In genomic region chr7:43481905-43482678, GRCh38 we compare ENCODE assay signal across 17 cellular contexts.
A peak's percentile ranks its signal among the peaks of the same experiment; 100 is the strongest.
DNase-seq lines count a peak whose midpoint lies in the region; ATAC-seq, FAIRE-seq and TF ChIP-seq lines count a peak whose summit lies in the region.
"Had no signal": no experiment of that assay in that cellular context is flagged by ENCODE, and none has a peak within 500 bp of the region (broad histone marks: within the 10 kb centered on the region; RNA-seq: fewer than 3 reads in every experiment).

No MANE protein-coding gene starts in this region.

- no peaks in the 10 kb centered on the region for H3K27me3 ChIP-seq in dorsolateral prefrontal cortex
- H3K27me3 ChIP-seq: heart left ventricle, tibial nerve had no signal

- H3K9ac ChIP-seq in kidney (ENCODE audit: low read length in 2 of 2), result no peak overlapping the region

- no peaks in the 10 kb centered on the region for H3K4me1 ChIP-seq in kidney (ENCODE audit: control insufficient read depth in 1 of 2, insufficient read depth in 1 of 2, low read depth in 1 of 2, low read length in 2 of 2)
- H3K4me1 ChIP-seq: tibial nerve had no signal

- TF ChIP-seq CTCF in dorsolateral prefrontal cortex (IDR thresholded peaks at IDR 0.05 in 54 of 56, conservative IDR thresholded peaks at IDR 0.05 in 2 of 56; ENCODE audit: low read depth in 1 of 56, partially characterized antibody in 56 of 56) (no peak), kidney (IDR thresholded peaks at IDR 0.05; ENCODE audit: borderline replicate concordance, extremely low read depth, insufficient read depth) (no peak)

- peak overlapping the region in 43 of 59 donors; percentile 1 to 77 (median 50) for H3K27ac ChIP-seq in dorsolateral prefrontal cortex
- H3K27ac ChIP-seq in kidney (ENCODE audit: low read depth in 2 of 2, low read length in 2 of 2), result no peak overlapping the region
- H3K27ac ChIP-seq: heart left ventricle, tibial nerve had no signal

- DNase-seq in AG20443 (ENCODE audit: low spot score) (peak; percentile 30), LHCN-M2 (ENCODE audit: low read depth) (peak; percentile 5), dorsolateral prefrontal cortex (peak in 2 of 10 donors; percentile 45 to 64), middle frontal gyrus (ENCODE audit: extremely low spot score, low spot score) (peak; percentile 28), H4 (ENCODE audit: low spot score) (no peak), kidney (no peak), COLO829 (ENCODE audit: low spot score) (no peak)
- DNase-seq: activated CD4-positive, alpha-beta T cell treated with anti-CD3 and anti-CD28 coated beads, Interleukin-2, amount 50 U/mL, for 48 hours; effector memory CD4-positive, alpha-beta T cell; heart left ventricle; KG1; NCI-H187; NCI-H774; Right ventricle myocardium superior; stimulated activated CD4-positive, alpha-beta T cell treated with anti-CD3 and anti-CD28 coated beads, Interleukin-1b, Interleukin-23, amount 100 ng/mL, for 48 hours had no signal

- H3K9me3 ChIP-seq in kidney (ENCODE audit: control insufficient read depth in 1 of 2, low read length in 2 of 2), result no peaks in the 10 kb centered on the region
- H3K9me3 ChIP-seq: heart left ventricle, tibial nerve had no signal

- ATAC-seq in GM19328 (IDR thresholded peaks at IDR 0.05; ENCODE audit: unreplicated experiment), result no peak
- ATAC-seq: heart left ventricle had no signal

- H3K36me3 ChIP-seq in kidney (ENCODE audit: control insufficient read depth in 1 of 2, insufficient read depth in 2 of 2, low read length in 2 of 2), result peaks cover 0 to 4% of the 10 kb centered on the region in 2 donors
- H3K36me3 ChIP-seq: heart left ventricle, tibial nerve had no signal

- intact Hi-C loops in dorsolateral prefrontal cortex (cut with DNase I) (no loop called here), kidney (cut with DNase I) (no loop called here)

- no peak for FAIRE-seq in kidney (lab: Jason Lieb, UNC)

- H3K4me3 ChIP-seq in dorsolateral prefrontal cortex (no peak overlapping the region), kidney (ENCODE audit: low read length in 2 of 2) (no peak overlapping the region)
- H3K4me3 ChIP-seq: heart left ventricle, tibial nerve had no signal

Comparison
In these comparisons a context has a peak if more than half of its experiments do, and no peak if none do; other contexts are left out.
1. DNase-seq: peak in AG20443 (single experiment), LHCN-M2 (single experiment) and middle frontal gyrus (single experiment); none in H4 (single experiment), kidney (single experiment) and COLO829 (single experiment).
2. H3K27ac ChIP-seq: peak in dorsolateral prefrontal cortex (43 of 59); none in kidney (0 of 2).